Comparison of ENCODE assay signal across 8 cellular contexts in genomic region chr19:58304255-58304654, GRCh38.
ATAC-seq and TF ChIP-seq lines count a peak whose summit lies in the region.

No MANE protein-coding gene starts in this region.

- H3K79me2 ChIP-seq in DOHH2 (ENCODE audit: control insufficient read depth, low read length) (peaks cover 36% of the 10 kb centered on the region), OCI-LY3 (ENCODE audit: low read length) (peaks cover 47% of the 10 kb centered on the region), parathyroid adenoma (peaks cover 31% of the 10 kb centered on the region)

- H3K4me1 ChIP-seq in DOHH2 (ENCODE audit: control insufficient read depth, low read length): peaks cover 15% of the 10 kb centered on the region
- peaks cover 13% of the 10 kb centered on the region for H3K4me1 ChIP-seq in OCI-LY3 (ENCODE audit: low read length)
- H3K4me1 ChIP-seq in endocrine pancreas (ENCODE audit: control insufficient read depth, insufficient read depth, low read length): no peaks in the 10 kb centered on the region
- peaks cover 5% of the 10 kb centered on the region for H3K4me1 ChIP-seq in parathyroid adenoma

- no peak for TF ChIP-seq CTCF in DOHH2 (IDR thresholded peaks at IDR 0.05; ENCODE audit: low read depth, low read length, poor library complexity, severe bottlenecking)
- no peak for TF ChIP-seq CTCF in OCI-LY3 (IDR thresholded peaks at IDR 0.05; ENCODE audit: low read depth, low read length)
- TF ChIP-seq CTCF in parathyroid adenoma (IDR thresholded peaks at IDR 0.05): no peak

- H3K9me3 ChIP-seq in DOHH2 (ENCODE audit: control insufficient read depth, insufficient read depth, low read length): peaks cover 38% of the 10 kb centered on the region
- no peaks in the 10 kb centered on the region for H3K9me3 ChIP-seq in OCI-LY3 (ENCODE audit: insufficient read depth, low read length)
- H3K9me3 ChIP-seq in endocrine pancreas (ENCODE audit: control insufficient read depth, low read length): no peaks in the 10 kb centered on the region
- H3K9me3 ChIP-seq in parathyroid adenoma (ENCODE audit: control insufficient read depth, low read length): no peaks in the 10 kb centered on the region

- peaks cover 62% of the 10 kb centered on the region for H3K36me3 ChIP-seq in DOHH2 (ENCODE audit: control insufficient read depth, low read length)
- peaks cover 58% of the 10 kb centered on the region for H3K36me3 ChIP-seq in OCI-LY3 (replicated peaks; ENCODE audit: low read depth, low read length)
- peaks cover 19% of the 10 kb centered on the region for H3K36me3 ChIP-seq in endocrine pancreas (ENCODE audit: control insufficient read depth, insufficient read depth, low read length)
- no peaks in the 10 kb centered on the region for H3K36me3 ChIP-seq in parathyroid adenoma (ENCODE audit: control insufficient read depth, insufficient read depth, low read length)

- no peaks in the 10 kb centered on the region for H3K27me3 ChIP-seq in DOHH2 (ENCODE audit: control insufficient read depth, low read length)
- no peaks in the 10 kb centered on the region for H3K27me3 ChIP-seq in OCI-LY3 (ENCODE audit: low read depth, low read length)
- H3K27me3 ChIP-seq in endocrine pancreas (ENCODE audit: control insufficient read depth, insufficient read depth, low read length): no peaks in the 10 kb centered on the region
- H3K27me3 ChIP-seq in parathyroid adenoma (ENCODE audit: control insufficient read depth, insufficient read depth, low read length): no peaks in the 10 kb centered on the region

- peak overlapping the region; percentile 96 for H3K4me3 ChIP-seq in DOHH2 (ENCODE audit: low read length)
- H3K4me3 ChIP-seq in OCI-LY3 (ENCODE audit: low read length): peak overlapping the region; percentile 88
- peak overlapping the region; percentile 88 for H3K4me3 ChIP-seq in endocrine pancreas (ENCODE audit: control insufficient read depth, insufficient read depth, low read length)
- no peak overlapping the region for H3K4me3 ChIP-seq in parathyroid adenoma (ENCODE audit: low read depth, low read length)

- 0 out of 2 replicates have a peak overlapping the region, but pooled peaks have one; percentile 81 for H2AFZ ChIP-seq in OCI-LY3 (ENCODE audit: low read depth, low read length)
- peak overlapping the region; percentile 84 for H2AFZ ChIP-seq in parathyroid adenoma

- no peaks in the 10 kb centered on the region for H3K9me2 ChIP-seq in DOHH2 (replicated peaks; ENCODE audit: control insufficient read depth, low read length)

- peak overlapping the region; percentile 60 for H3K9ac ChIP-seq in OCI-LY3 (ENCODE audit: low read length)
- H3K9ac ChIP-seq in endocrine pancreas (ENCODE audit: control insufficient read depth, insufficient read depth, low read length): no peak overlapping the region
- no peak overlapping the region for H3K9ac ChIP-seq in parathyroid adenoma

- no peak overlapping the region for H3K27ac ChIP-seq in DOHH2 (ENCODE audit: low read depth, low read length)
- H3K27ac ChIP-seq in OCI-LY3 (ENCODE audit: low read length): no peak overlapping the region
- peak overlapping the region; percentile 71 for H3K27ac ChIP-seq in parathyroid adenoma

- ATAC-seq in GM21515 (IDR thresholded peaks at IDR 0.05; ENCODE audit: unreplicated experiment) (no peak), GM21381 (IDR thresholded peaks at IDR 0.05; ENCODE audit: unreplicated experiment) (no peak), HG02981 (IDR thresholded peaks at IDR 0.05; ENCODE audit: unreplicated experiment) (no peak), HG03469 (IDR thresholded peaks at IDR 0.05; ENCODE audit: unreplicated experiment) (no peak)

- H3F3A ChIP-seq in DOHH2 (ENCODE audit: control insufficient read depth, insufficient read depth): no peaks in the 10 kb centered on the region

- H4K20me1 ChIP-seq in DOHH2 (ENCODE audit: control insufficient read depth, insufficient read depth, low read depth, low read length) (no peaks in the 10 kb centered on the region), OCI-LY3 (ENCODE audit: insufficient read depth, low read length) (no peaks in the 10 kb centered on the region)

- H3K4me2 ChIP-seq in DOHH2 (ENCODE audit: low read length) (peak overlapping the region; percentile 64), OCI-LY3 (ENCODE audit: low read length) (peak overlapping the region; percentile 74), parathyroid adenoma (ENCODE audit: low read length) (no peak overlapping the region)
